In the genomic region with DNA sequence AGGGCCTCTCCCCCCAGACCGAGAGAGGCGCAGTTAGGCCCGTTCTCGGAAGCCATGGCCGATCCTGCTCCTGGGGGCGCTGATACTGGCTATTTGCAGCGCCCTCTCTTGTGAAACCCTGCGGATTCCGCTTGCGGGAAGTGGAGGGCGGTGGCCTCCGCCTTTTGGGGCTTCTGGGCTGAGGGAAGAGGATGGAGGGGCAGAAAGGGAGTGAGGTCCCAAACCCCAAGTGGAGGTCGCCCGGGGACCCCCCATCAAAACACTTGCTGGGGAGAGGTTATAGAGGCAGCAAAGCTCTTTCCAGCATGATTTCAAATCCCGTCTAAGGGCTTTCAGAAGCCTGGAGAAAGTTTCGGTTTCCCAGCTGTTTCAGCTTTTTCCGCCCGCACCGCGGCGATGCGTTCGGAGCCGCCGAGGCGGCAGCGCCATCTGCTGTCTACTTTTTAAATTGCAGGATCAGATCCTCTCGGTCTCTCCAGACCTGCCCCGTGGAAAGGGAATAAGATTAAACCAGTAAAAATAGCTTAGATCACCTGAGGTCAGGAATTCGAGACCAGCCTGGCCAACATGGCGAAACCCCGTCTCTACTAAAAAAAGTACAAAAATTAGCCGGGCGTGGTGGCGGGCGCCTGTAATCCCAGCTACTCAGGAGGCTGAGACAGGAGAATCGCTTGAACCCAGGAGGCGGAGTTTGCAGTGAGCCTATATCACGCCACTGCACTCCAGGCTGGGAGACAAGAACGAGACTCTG, we compare ENCODE assay signal across 1 cellular context.
TF ChIP-seq lines count a peak whose summit lies in the region.

No MANE protein-coding gene starts in this region.

TF ChIP-seq in GM12878, 131 proteins besides CTCF, POLR2A, EP300 and RAD21 (continued from another document):
- TF ChIP-seq BMI1 (IDR thresholded peaks at IDR 0.05; ENCODE audit: borderline replicate concordance) (no peak), BHLHE40 (IDR thresholded peaks at IDR 0.05; ENCODE audit: borderline replicate concordance in 1 of 2, low read depth in 2 of 2, low read length in 1 of 2) (0 out of 4 replicates have a peak, but pooled peaks of 1 of the 2 experiments have one; percentile 27), NFYA (IDR thresholded peaks at IDR 0.05; ENCODE audit: borderline replicate concordance, low read depth, low read length) (no peak), ZNF207 (IDR thresholded peaks at IDR 0.05; ENCODE audit: borderline replicate concordance) (0 out of 2 replicates have a peak, but pooled peaks have one; percentile 25), IRF4 (IDR thresholded peaks at IDR 0.05; ENCODE audit: low read depth, low read length) (0 out of 2 replicates have a peak, but pooled peaks have one; percentile 50), SMC3 (IDR thresholded peaks at IDR 0.05; ENCODE audit: borderline replicate concordance, low read length) (peak; percentile 78), IKZF2 (IDR thresholded peaks at IDR 0.05) (0 out of 4 replicates have a peak, but pooled peaks of 1 of the 2 experiments have one; percentile 13)
- TF ChIP-seq, protein P1, sequence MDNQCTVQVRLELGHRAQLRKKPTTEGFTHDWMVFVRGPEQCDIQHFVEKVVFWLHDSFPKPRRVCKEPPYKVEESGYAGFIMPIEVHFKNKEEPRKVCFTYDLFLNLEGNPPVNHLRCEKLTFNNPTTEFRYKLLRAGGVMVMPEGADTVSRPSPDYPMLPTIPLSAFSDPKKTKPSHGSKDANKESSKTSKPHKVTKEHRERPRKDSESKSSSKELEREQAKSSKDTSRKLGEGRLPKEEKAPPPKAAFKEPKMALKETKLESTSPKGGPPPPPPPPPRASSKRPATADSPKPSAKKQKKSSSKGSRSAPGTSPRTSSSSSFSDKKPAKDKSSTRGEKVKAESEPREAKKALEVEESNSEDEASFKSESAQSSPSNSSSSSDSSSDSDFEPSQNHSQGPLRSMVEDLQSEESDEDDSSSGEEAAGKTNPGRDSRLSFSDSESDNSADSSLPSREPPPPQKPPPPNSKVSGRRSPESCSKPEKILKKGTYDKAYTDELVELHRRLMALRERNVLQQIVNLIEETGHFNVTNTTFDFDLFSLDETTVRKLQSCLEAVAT (IDR thresholded peaks at IDR 0.05): peak; percentile 52; the same call in 1 of the 2 replicates
- TF ChIP-seq, protein P2, sequence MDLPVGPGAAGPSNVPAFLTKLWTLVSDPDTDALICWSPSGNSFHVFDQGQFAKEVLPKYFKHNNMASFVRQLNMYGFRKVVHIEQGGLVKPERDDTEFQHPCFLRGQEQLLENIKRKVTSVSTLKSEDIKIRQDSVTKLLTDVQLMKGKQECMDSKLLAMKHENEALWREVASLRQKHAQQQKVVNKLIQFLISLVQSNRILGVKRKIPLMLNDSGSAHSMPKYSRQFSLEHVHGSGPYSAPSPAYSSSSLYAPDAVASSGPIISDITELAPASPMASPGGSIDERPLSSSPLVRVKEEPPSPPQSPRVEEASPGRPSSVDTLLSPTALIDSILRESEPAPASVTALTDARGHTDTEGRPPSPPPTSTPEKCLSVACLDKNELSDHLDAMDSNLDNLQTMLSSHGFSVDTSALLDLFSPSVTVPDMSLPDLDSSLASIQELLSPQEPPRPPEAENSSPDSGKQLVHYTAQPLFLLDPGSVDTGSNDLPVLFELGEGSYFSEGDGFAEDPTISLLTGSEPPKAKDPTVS (IDR thresholded peaks at IDR 0.05; ENCODE audit: low read depth, low read length): 0 out of 2 replicates have a peak, but pooled peaks have one; percentile 20
